16 cellular contexts compared by ENCODE assay signal in the genomic region with DNA sequence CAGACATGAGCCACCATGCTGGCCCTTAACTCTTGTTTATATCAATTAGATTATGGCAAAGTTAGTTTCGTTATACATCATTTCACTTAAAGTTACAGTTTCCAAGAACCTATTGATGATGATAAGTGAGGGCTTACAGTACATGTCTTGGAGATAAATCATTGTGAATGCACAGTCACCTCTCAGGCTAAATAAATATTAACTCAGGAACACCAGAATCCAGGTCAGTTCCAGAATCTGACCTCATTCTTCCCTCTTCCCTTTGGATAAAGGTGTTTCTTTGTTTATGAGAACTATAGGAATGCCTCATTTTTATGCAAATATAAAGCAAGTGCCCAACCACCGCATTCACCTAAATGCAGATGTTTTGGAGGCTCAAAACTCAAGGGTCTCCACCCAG. TPM values are rescaled to one million over a fixed set of nuclear protein-coding genes. Genes with fewer than 3 reads are reported as not detected.
DNase-seq lines count a peak whose midpoint lies in the region; ATAC-seq and TF ChIP-seq lines count a peak whose summit lies in the region.
"Had no signal": no experiment of that assay in that cellular context is flagged by ENCODE, and none has a peak within 500 bp of the region (broad histone marks: within the 10 kb centered on the region; RNA-seq: fewer than 3 reads in every experiment).

No MANE protein-coding gene starts in this region.

- no peak overlapping the region for H3K4me3 ChIP-seq in GM23338
- H3K4me3 ChIP-seq: HAP-1 had no signal

- in situ Hi-C loops in ACHN (cut with HindIII; ENCODE audit: low pct_ligation_motif_present, low pct_unique_long_range_greater_than_20kb, low sequenced_read_pairs), result no loop called here

- no peak overlapping the region for H3K4me3 Mint-ChIP-seq in GM23338
- H3K4me3 Mint-ChIP-seq: CD4-positive, CD25-positive, alpha-beta regulatory T cell; CD8-positive, alpha-beta memory T cell had no signal

- peaks cover 31% of the 10 kb centered on the region for H3K9me3 Mint-ChIP-seq in GM23338

- H3K27ac Mint-ChIP-seq in GM23338, result peak overlapping the region; percentile 42; the same call in 1 of the 2 replicates
- H3K27ac Mint-ChIP-seq: CD8-positive, alpha-beta memory T cell had no signal

- no peaks in the 10 kb centered on the region for H3K27me3 ChIP-seq in GM23338 (ENCODE audit: insufficient read depth)
- H3K27me3 ChIP-seq: BE2C had no signal

- no peaks in the 10 kb centered on the region for H3K36me3 ChIP-seq in GM23338 (ENCODE audit: insufficient read depth)
- H3K36me3 ChIP-seq: BE2C, HAP-1 had no signal

- peaks cover 6% of the 10 kb centered on the region for H3K27me3 Mint-ChIP-seq in GM23338 (ENCODE audit: insufficient read depth, low read depth, poor library complexity)

- peaks cover 20% of the 10 kb centered on the region for H3K36me3 Mint-ChIP-seq in GM23338 (ENCODE audit: low read depth)
- H3K36me3 Mint-ChIP-seq: CD4-positive, CD25-positive, alpha-beta regulatory T cell had no signal

- peak overlapping the region; percentile 46; the same call in 1 of the 2 replicates for H3K4me2 ChIP-seq in GM23338

- TF ChIP-seq CTCF in GM23338 (conservative IDR thresholded peaks at IDR 0.05; ENCODE audit: low read depth in 2 of 2), result no peak

- DNase-seq in ACHN, result peak; percentile 13
- no peak for DNase-seq in GM23338 (ENCODE audit: low spot score)
- DNase-seq in kidney glomerular epithelial cell (lab: John Stamatoyannopoulos, UW), result peak; percentile 17
- DNase-seq in renal cortical epithelial cell (ENCODE audit: low read depth), result peak; percentile 21
- DNase-seq in activated CD8-positive, alpha-beta memory T cell treated with anti-CD3 and anti-CD28 coated beads for 24 hours, result no peak
- no peak for DNase-seq in H4 (ENCODE audit: low spot score)
- DNase-seq in NCI-H2196 (lab: John Stamatoyannopoulos, UW; ENCODE audit: unreplicated experiment), result no peak
- DNase-seq: BE2C; C1 segment of cervical spinal cord; CD4-positive, CD25-positive, alpha-beta regulatory T cell; CD8-positive, alpha-beta memory T cell; COR-L47; DMS79 treated with DMSO at 0.1 percent for 48 hours; GF-D8; KG1 had no signal

- H4K20me1 ChIP-seq in GM23338 (replicated peaks; ENCODE audit: insufficient read depth), result no peaks in the 10 kb centered on the region

- no peak overlapping the region for H3K27ac ChIP-seq in GM23338 (ENCODE audit: low read depth)

- no peaks in the 10 kb centered on the region for H3K79me2 ChIP-seq in GM23338 (replicated peaks; ENCODE audit: insufficient read depth)

- peaks cover 21% of the 10 kb centered on the region for H3K4me1 Mint-ChIP-seq in GM23338
- H3K4me1 Mint-ChIP-seq: CD4-positive, CD25-positive, alpha-beta regulatory T cell; CD8-positive, alpha-beta memory T cell had no signal

- H3K4me1 ChIP-seq in GM23338 (ENCODE audit: insufficient read depth), result peaks cover 9% of the 10 kb centered on the region
- H3K4me1 ChIP-seq: BE2C had no signal

- no peak for ATAC-seq in GM23338

- no peak overlapping the region for H2AFZ ChIP-seq in GM23338

- no peaks in the 10 kb centered on the region for H3F3A ChIP-seq in GM23338 (replicated peaks; ENCODE audit: low read depth)

- no peaks in the 10 kb centered on the region for H3K9me2 ChIP-seq in GM23338 (ENCODE audit: insufficient read depth)

TF ChIP-seq in GM23338, 12 proteins besides CTCF, POLR2A, EP300 and RAD21 (continues in another document):
- no peak for TF ChIP-seq JUNB (IDR thresholded peaks at IDR 0.05; ENCODE audit: unreplicated experiment)
- no peak for TF ChIP-seq POLR2AphosphoS5 (IDR thresholded peaks at IDR 0.05; ENCODE audit: low read depth)
- TF ChIP-seq ZNF331 (CRISPR knock-in tag; IDR thresholded peaks at IDR 0.05; ENCODE audit: low read depth), result no peak
- TF ChIP-seq EZH2phosphoT487 (IDR thresholded peaks at IDR 0.05; ENCODE audit: unreplicated experiment), result no peak
- TF ChIP-seq EZH2 (IDR thresholded peaks at IDR 0.05; ENCODE audit: low read depth, unreplicated experiment), result no peak
- TF ChIP-seq ZNF114 (CRISPR knock-in tag; IDR thresholded peaks at IDR 0.05), result no peak
- TF ChIP-seq NANOG (IDR thresholded peaks at IDR 0.05; ENCODE audit: borderline replicate concordance), result no peak
- no peak for TF ChIP-seq REST (IDR thresholded peaks at IDR 0.05; ENCODE audit: unreplicated experiment)
- TF ChIP-seq CREB1 (CRISPR knock-in tag; IDR thresholded peaks at IDR 0.05; ENCODE audit: low read depth), result no peak

RNA-seq across cellular contexts. Expression of gene CRYM, which starts 48.4 kb away (rescaled TPM):
- total RNA-seq in GM23338 (2014; rRNA removed; shearing (Covaris generic)), result 15.5 and 18.0 TPM in 2 replicates
- polyA plus RNA-seq in GM23338 (2016; fragmentation: Nextera tagmentation; extraction: Ambion mirVana), result 15.2 and 17.6 TPM in 2 replicates
- total RNA-seq in renal cortical epithelial cell, result 4.7 and 5.0 TPM in 2 replicates
- 0.29 and 3.1 TPM in 2 replicates for total RNA-seq in H4 (2014; rRNA removed; shearing (Covaris generic))
- total RNA-seq: CD4-positive, CD25-positive, alpha-beta regulatory T cell; CD8-positive, alpha-beta memory T cell had no signal
- polyA plus RNA-seq: CD4-positive, CD25-positive, alpha-beta regulatory T cell; CD8-positive, alpha-beta memory T cell had no signal

Comparison
In these comparisons a context has a peak if more than half of its experiments do, and no peak if none do; other contexts are left out.
1. DNase-seq: peak in ACHN (single experiment), kidney glomerular epithelial cell (single experiment) and renal cortical epithelial cell (single experiment); none in GM23338 (single experiment), activated CD8-positive, alpha-beta memory T cell treated with anti-CD3 and anti-CD28 coated beads for 24 hours (single experiment), H4 (single experiment) and NCI-H2196 (single experiment).